In genomic region chr4:133147922-133148689, GRCh38 we compare ENCODE assay signal across 8 cellular contexts. TPM values are rescaled to one million over a fixed set of nuclear protein-coding genes. Genes with fewer than 3 reads are reported as not detected.
DNase-seq lines count a peak whose midpoint lies in the region; ATAC-seq and TF ChIP-seq lines count a peak whose summit lies in the region.

No MANE protein-coding gene starts in this region.

- no peak for ATAC-seq in HG03039 (IDR thresholded peaks at IDR 0.05; ENCODE audit: unreplicated experiment)

- peak overlapping the region; percentile 91 for H2AFZ ChIP-seq in smooth muscle cell (ENCODE audit: low read depth)

- H3K4me3 ChIP-seq in H7 (ENCODE audit: insufficient read depth, low read depth, low read length), result peak overlapping the region; percentile 64
- H3K4me3 ChIP-seq in iPS-18c (ENCODE audit: insufficient read depth, low read depth, low read length), result peak overlapping the region; percentile 53
- peak overlapping the region; percentile 86 for H3K4me3 ChIP-seq in smooth muscle cell

- H3K9me3 ChIP-seq in iPS-18c (ENCODE audit: control insufficient read depth, insufficient read depth, low read length) (no peaks in the 10 kb centered on the region), smooth muscle cell (replicated peaks; ENCODE audit: low read depth) (no peaks in the 10 kb centered on the region)

- no peak overlapping the region for H3K9ac ChIP-seq in smooth muscle cell (ENCODE audit: low read depth)

- TF ChIP-seq CTCF in smooth muscle cell (IDR thresholded peaks at IDR 0.05; ENCODE audit: borderline replicate concordance, insufficient read depth, poor library complexity, severe bottlenecking), result peak; percentile 1

- H3K4me1 ChIP-seq in smooth muscle cell (ENCODE audit: low read depth), result peaks cover 4% of the 10 kb centered on the region

- in situ Hi-C loops in ACHN (cut with HindIII; ENCODE audit: low pct_ligation_motif_present, low pct_unique_long_range_greater_than_20kb, low sequenced_read_pairs), result no loop called here

- no peaks in the 10 kb centered on the region for H3F3A ChIP-seq in smooth muscle cell (ENCODE audit: low read depth)

- peak overlapping the region; percentile 86 for H3K27ac ChIP-seq in angular gyrus (ENCODE audit: low read depth, low read length)
- H3K27ac ChIP-seq in smooth muscle cell (ENCODE audit: low read depth), result peak overlapping the region; percentile 10

- DNase-seq in A172 (ENCODE audit: low spot score), result peak; percentile 38
- peak; percentile 62 for DNase-seq in H7
- peak; percentile 28 for DNase-seq in smooth muscle cell (lab: John Stamatoyannopoulos, UW; ENCODE audit: unreplicated experiment)
- no peak for DNase-seq in HuH-7.5 (ENCODE audit: low spot score)
- no peak for DNase-seq in ACHN

- WGBS in smooth muscle cell (ENCODE audit: low lambda C conversion rate), result under 1% methylated on average over 39 of the region's 54 CpGs

- H4K20me1 ChIP-seq in smooth muscle cell (ENCODE audit: low read depth), result peaks cover 31% of the 10 kb centered on the region

- H3K79me2 ChIP-seq in smooth muscle cell (ENCODE audit: low read depth), result peaks cover 40% of the 10 kb centered on the region

- H3K4me2 ChIP-seq in smooth muscle cell, result peak overlapping the region; percentile 89

- no peaks in the 10 kb centered on the region for H3K36me3 ChIP-seq in H7 (replicated peaks; ENCODE audit: control insufficient read depth, insufficient read depth, low read length)
- no peaks in the 10 kb centered on the region for H3K36me3 ChIP-seq in smooth muscle cell (ENCODE audit: low read depth)

- H3K27me3 ChIP-seq in H7 (ENCODE audit: control insufficient read depth, insufficient read depth, low read length) (peaks cover 63% of the 10 kb centered on the region), smooth muscle cell (ENCODE audit: low read depth) (no peaks in the 10 kb centered on the region)

RNA-seq across cellular contexts. Expression of gene PCDH10, which starts 1.0 kb away (rescaled TPM):
- total RNA-seq in A172 (2014; rRNA removed; shearing (Covaris generic)), result 14.1 and 18.9 TPM in 2 replicates
- total RNA-seq in H7 (2014; rRNA removed; shearing (Covaris generic)), result 32.2 and 41.2 TPM in 2 replicates
- total RNA-seq in smooth muscle cell, result 103 and 126 TPM in 2 replicates
- 63.1 and 129 TPM in 2 replicates for polyA plus RNA-seq in smooth muscle cell

Comparison
In these comparisons a context has a peak if more than half of its experiments do, and no peak if none do; other contexts are left out.
1. DNase-seq: peak in A172 (single experiment), H7 (single experiment) and smooth muscle cell (single experiment); none in HuH-7.5 (single experiment) and ACHN (single experiment).
2. Peak in every context shown above with its lines, with median percentiles within 50 percentile points of each other: H3K4me3 ChIP-seq.